1 cellular context compared by ENCODE assay signal in genomic region chr3:136250862-136251460, GRCh38.
TF ChIP-seq lines count a peak whose summit lies in the region.

No MANE protein-coding gene starts in this region.

TF ChIP-seq in HepG2, 621 proteins besides CTCF, POLR2A, EP300 and RAD21 (continued from another document):
- TF ChIP-seq ZHX2 (IDR thresholded peaks at IDR 0.05; ENCODE audit: low read depth) (no peak), ZHX2 (CRISPR knock-in tag; IDR thresholded peaks at IDR 0.05; ENCODE audit: borderline replicate concordance) (peak; percentile 97), SRF (IDR thresholded peaks at IDR 0.05; ENCODE audit: low read depth, low read length) (0 out of 2 replicates have a peak, but pooled peaks have one; percentile 26), HCFC1 (IDR thresholded peaks at IDR 0.05; ENCODE audit: low read depth, low read length) (no peak), CHD2 (IDR thresholded peaks at IDR 0.05; ENCODE audit: low read depth, low read length) (no peak), NR2F2 (IDR thresholded peaks at IDR 0.05; ENCODE audit: borderline replicate concordance, low read depth) (no peak; the same call in 1 of the 2 replicates), SOX5 (CRISPR knock-in tag; IDR thresholded peaks at IDR 0.05; ENCODE audit: borderline replicate concordance) (no peak; the same call in 1 of the 2 replicates), HDAC6 (IDR thresholded peaks at IDR 0.05; ENCODE audit: low read depth, low read length) (no peak), SETDB1 (CRISPR knock-in tag; IDR thresholded peaks at IDR 0.05; ENCODE audit: borderline replicate concordance) (no peak), RFXANK (CRISPR knock-in tag; IDR thresholded peaks at IDR 0.05) (no peak), ZBTB3 (CRISPR knock-in tag; IDR thresholded peaks at IDR 0.05; ENCODE audit: borderline replicate concordance, low read depth) (peak; percentile 16; the same call in 1 of the 2 replicates), RNF2 (conservative IDR thresholded peaks at IDR 0.05; ENCODE audit: low read depth) (peak; percentile 98), HBP1 (CRISPR knock-in tag; IDR thresholded peaks at IDR 0.05; ENCODE audit: low read depth) (no peak; the same call in 1 of the 2 replicates), REXO4 (CRISPR knock-in tag; IDR thresholded peaks at IDR 0.05; ENCODE audit: borderline replicate concordance) (peak; percentile 67; the same call in 1 of the 2 replicates), SOX13 (IDR thresholded peaks at IDR 0.05) (no peak), SOX13 (CRISPR knock-in tag; conservative IDR thresholded peaks at IDR 0.05 in 1 of 2, IDR thresholded peaks at IDR 0.05 in 1 of 2) (no peak), DNMT1 (CRISPR knock-in tag; IDR thresholded peaks at IDR 0.05) (no peak), TCF7L2 (IDR thresholded peaks at IDR 0.05; ENCODE audit: low read depth, low read length) (no peak), CEBPG (CRISPR knock-in tag; IDR thresholded peaks at IDR 0.05) (no peak)
